ENCODE assay signal across 1 cellular context in the genomic region with DNA sequence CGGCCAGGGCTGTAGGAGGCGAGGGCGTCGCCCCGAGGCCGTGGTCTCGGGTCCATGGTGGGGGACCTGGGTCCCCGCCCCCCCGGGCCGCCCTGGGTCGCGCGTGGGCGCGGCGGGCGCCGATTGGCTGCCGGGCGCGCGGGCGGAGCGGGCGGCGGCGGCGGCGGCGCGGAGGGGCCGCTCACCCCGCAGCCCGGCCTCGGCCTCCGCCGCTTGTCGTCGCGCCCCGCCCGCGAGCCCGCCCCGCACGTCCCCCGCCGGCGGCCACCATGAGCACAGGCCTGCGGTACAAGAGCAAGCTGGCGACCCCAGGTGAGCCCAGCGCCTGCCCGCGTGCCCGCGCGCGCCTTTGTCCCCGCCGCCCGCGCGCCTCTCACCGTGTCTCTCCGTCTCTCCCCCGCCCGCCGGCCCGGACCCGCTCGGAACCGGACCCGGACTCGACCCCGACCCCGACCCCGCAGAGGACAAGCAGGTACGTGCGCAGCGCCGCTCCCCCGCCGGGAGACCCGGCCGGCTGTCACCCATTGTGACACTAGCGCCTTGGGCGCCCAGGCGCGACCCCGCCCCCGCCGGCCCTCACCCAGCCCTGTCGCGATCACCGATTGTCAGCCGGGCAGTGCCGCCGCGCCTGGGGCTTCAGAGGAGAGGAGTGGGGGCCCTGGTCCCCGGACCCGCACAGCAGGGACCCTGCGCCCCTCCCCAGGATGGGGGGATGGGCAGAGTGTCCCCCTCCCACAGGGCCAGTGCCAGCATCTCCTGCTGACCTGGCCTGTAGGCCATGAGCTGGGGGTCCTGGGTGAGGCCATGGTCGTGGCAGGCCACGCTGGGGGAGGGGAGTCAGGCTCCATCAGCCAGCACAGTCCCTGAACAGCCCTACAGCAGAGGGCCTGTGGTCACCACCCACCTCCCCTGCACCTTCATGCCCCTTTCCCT.
TF ChIP-seq lines count a peak whose summit lies in the region.

TSS of gene SEPTIN5 (plus strand) at position 184 of the 933 bp plus-strand sequence. CDS start at position 270, 86 bp downstream.

TF ChIP-seq in SK-N-SH treated with all-trans-retinoic acid at 6 μM for 48 hours, 23 proteins besides CTCF, POLR2A, EP300 and RAD21 (continued from another document):
- TF ChIP-seq, protein P1, sequence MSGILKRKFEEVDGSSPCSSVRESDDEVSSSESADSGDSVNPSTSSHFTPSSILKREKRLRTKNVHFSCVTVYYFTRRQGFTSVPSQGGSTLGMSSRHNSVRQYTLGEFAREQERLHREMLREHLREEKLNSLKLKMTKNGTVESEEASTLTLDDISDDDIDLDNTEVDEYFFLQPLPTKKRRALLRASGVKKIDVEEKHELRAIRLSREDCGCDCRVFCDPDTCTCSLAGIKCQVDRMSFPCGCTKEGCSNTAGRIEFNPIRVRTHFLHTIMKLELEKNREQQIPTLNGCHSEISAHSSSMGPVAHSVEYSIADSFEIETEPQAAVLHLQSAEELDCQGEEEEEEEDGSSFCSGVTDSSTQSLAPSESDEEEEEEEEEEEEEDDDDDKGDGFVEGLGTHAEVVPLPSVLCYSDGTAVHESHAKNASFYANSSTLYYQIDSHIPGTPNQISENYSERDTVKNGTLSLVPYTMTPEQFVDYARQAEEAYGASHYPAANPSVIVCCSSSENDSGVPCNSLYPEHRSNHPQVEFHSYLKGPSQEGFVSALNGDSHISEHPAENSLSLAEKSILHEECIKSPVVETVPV (CRISPR knock-in tag; IDR thresholded peaks at IDR 0.05): no peak
- no peak for TF ChIP-seq ZNF8 (CRISPR knock-in tag; IDR thresholded peaks at IDR 0.05)
- no peak for TF ChIP-seq GLIS3 (CRISPR knock-in tag; IDR thresholded peaks at IDR 0.05)
- TF ChIP-seq SNAI2 (CRISPR knock-in tag; IDR thresholded peaks at IDR 0.05): no peak
